ENCODE assay signal across 8 cellular contexts in the genomic region with DNA sequence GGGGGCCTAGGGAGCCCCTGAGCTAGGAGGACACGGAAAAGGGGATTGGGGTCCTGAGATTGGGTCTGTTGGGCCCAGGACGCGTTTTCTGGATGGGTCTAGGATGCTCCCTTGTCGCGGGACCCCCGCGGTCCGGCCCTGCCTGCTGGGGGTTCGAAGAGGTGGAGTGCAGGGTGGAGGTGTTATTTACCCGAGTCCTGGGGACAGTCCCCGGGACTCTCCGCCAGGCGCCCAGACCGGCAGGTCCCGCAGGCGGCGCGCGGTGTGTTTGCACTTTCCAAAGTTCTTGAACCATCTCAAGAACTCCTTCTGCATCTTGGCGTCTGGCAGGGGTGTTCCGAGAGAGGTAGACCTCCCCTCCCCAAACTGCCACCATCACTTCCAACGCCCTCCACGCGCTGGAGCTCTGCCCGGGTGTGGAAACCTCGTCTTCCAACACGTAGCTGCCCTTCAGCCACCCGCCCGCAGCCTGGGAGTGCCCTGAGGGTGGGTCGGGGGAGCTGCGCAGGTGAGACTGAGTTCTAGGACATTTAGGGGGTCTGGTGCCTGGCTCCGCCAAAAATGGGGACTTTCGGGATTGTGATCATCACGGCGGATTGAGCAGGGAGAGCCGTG. TPM values are rescaled to one million over a fixed set of nuclear protein-coding genes. Genes with fewer than 3 reads are reported as not detected.
DNase-seq lines count a peak whose midpoint lies in the region; ATAC-seq and TF ChIP-seq lines count a peak whose summit lies in the region.

No MANE protein-coding gene starts in this region.

- peaks cover 61 to 67% of the 10 kb centered on the region in 2 donors for H3K27me3 Mint-ChIP-seq in T-cell

- no peaks in the 10 kb centered on the region for H3K36me3 Mint-ChIP-seq in T-cell

- CTCF ChIA-PET in T-cell (lab: Charles Lee), result interaction anchor here (0.9 to 1.7 kb wide), 8 partner anchors 15 to 266 kb away, joined by 3 to 8 read pairs (median 4); no protein-coding TSS in a partner anchor

- POLR2A ChIA-PET in T-cell (lab: Charles Lee), result no interaction called here

- peak; percentile 36 for ATAC-seq in HG02870 (IDR thresholded peaks at IDR 0.05; ENCODE audit: unreplicated experiment)
- peak; percentile 26 to 47 (median 39) for ATAC-seq in T-cell (replicated peaks in 1 of 4)
- peak; percentile 71 for ATAC-seq in left lobe of liver
- ATAC-seq in stimulated activated naive CD8-positive, alpha-beta T cell treated with anti-CD3 and anti-CD28 coated beads, Interleukin-15, Interleukin-2, amounts not matched to agents 100 U/mL and 50 U/mL, for 24 hours, result peak; percentile 44

- H3K4me1 Mint-ChIP-seq in T-cell, result peaks cover 24 to 32% (median 24%) of the 10 kb centered on the region in 3 donors

- TF ChIP-seq CTCF in GM10266 (IDR thresholded peaks at IDR 0.05; ENCODE audit: control insufficient read depth, insufficient read depth, low read depth, missing control alignments), result no peak

- H3K27ac Mint-ChIP-seq in T-cell, result no peak overlapping the region

- peak overlapping the region; percentile 78 to 81 (median 79) for H3K4me3 Mint-ChIP-seq in T-cell

- DNase-seq in GM10266 (ENCODE audit: extremely low spot score), result peak; percentile 76
- peak in 17 of 34 experiments; percentile 2 to 27 (median 13) for DNase-seq in T-cell
- peak; percentile 5 for DNase-seq in central memory CD4-positive, alpha-beta T cell
- DNase-seq in left lobe of liver (ENCODE audit: low spot score), result peak; percentile 56
- DNase-seq in stimulated activated naive CD8-positive, alpha-beta T cell treated with anti-CD3 and anti-CD28 coated beads, Interleukin-15, Interleukin-2, amounts not matched to agents 100 U/mL and 50 U/mL, for 24 hours, result peak; percentile 62
- no peak for DNase-seq in medulla oblongata (ENCODE audit: extremely low spot score)
- no peak for DNase-seq in NCI-H82 treated with DMSO at 0.1 percent for 48 hours (lab: John Stamatoyannopoulos, UW; ENCODE audit: unreplicated experiment)

- no peaks in the 10 kb centered on the region for H3K9me3 Mint-ChIP-seq in T-cell

RNA-seq across cellular contexts. Expression of gene CAV1, which starts 0.6 kb away (rescaled TPM):
- total RNA-seq in T-cell (1 to 10 TPM in 2 of 5 donors, under 1 TPM in 2, not detected in 1; 0.25 to 1.4 (median 0.98) TPM), left lobe of liver (9.3 TPM)

RNA-seq across cellular contexts. Expression of gene CAV2, which starts 25.9 kb away (rescaled TPM):
- total RNA-seq in T-cell, result under 1 TPM in 3 of 5 donors, not detected in 2; 0.49 to 0.89 (median 0.55) TPM
- total RNA-seq in left lobe of liver, result 28.4 TPM

Comparison
In these comparisons a context has a peak if more than half of its experiments do, and no peak if none do; other contexts are left out.
1. DNase-seq: peak in GM10266 (single experiment), central memory CD4-positive, alpha-beta T cell (single experiment), left lobe of liver (single experiment) and stimulated activated naive CD8-positive, alpha-beta T cell treated with anti-CD3 and anti-CD28 coated beads, Interleukin-15, Interleukin-2, amounts not matched to agents 100 U/mL and 50 U/mL, for 24 hours (single experiment); none in medulla oblongata (single experiment) and NCI-H82 treated with DMSO at 0.1 percent for 48 hours (single experiment).
2. RNA of gene CAV2, which starts 25.9 kb away (total RNA-seq): 28.4 TPM in left lobe of liver (single experiment); 0.49 to 0.89 TPM in T-cell; every median in the first group is over 10 times any median in the second.
3. Peak in every context shown above with its lines, with median percentiles within 50 percentile points of each other: ATAC-seq.